In genomic region chr19:38252935-38253691, GRCh38 we compare ENCODE assay signal across 10 cellular contexts. TPM values are rescaled to one million over a fixed set of nuclear protein-coding genes. Genes with fewer than 3 reads are reported as not detected.
A peak's percentile ranks its signal among the peaks of the same experiment; 100 is the strongest.
DNase-seq lines count a peak whose midpoint lies in the region; ATAC-seq lines count a peak whose summit lies in the region.
"Had no signal": no experiment of that assay in that cellular context is flagged by ENCODE, and none has a peak within 500 bp of the region (broad histone marks: within the 10 kb centered on the region; RNA-seq: fewer than 3 reads in every experiment).

No MANE protein-coding gene starts in this region.

- peak; percentile 10 for ATAC-seq in stimulated activated naive CD8-positive, alpha-beta T cell treated with anti-CD3 and anti-CD28 coated beads, Interleukin-15, Interleukin-2, amounts not matched to agents 100 U/mL and 50 U/mL, for 24 hours
- no peak for ATAC-seq in stimulated activated naive CD8-positive, alpha-beta T cell treated with anti-CD3 and anti-CD28 coated beads, Interleukin-15, amount 100 ng/mL, for 72 hours
- ATAC-seq in aorta (ENCODE audit: low FRiP score), result peak; percentile 71
- ATAC-seq: activated CD8-positive, alpha-beta T cell treated with anti-CD3 and anti-CD28 coated beads, Interleukin-2, amount 10 ng/mL, durations not matched to agents 7 days and 5 days had no signal

- H3K9me3 ChIP-seq in aorta (ENCODE audit: control insufficient read depth, low read length), result no peaks in the 10 kb centered on the region

- no peaks in the 10 kb centered on the region for H3K27me3 ChIP-seq in aorta (ENCODE audit: control insufficient read depth in 1 of 2, insufficient read depth in 2 of 2, low read length in 1 of 2)

- no peak overlapping the region for H3K27ac Mint-ChIP-seq in stimulated activated naive CD8-positive, alpha-beta T cell treated with anti-CD3 and anti-CD28 coated beads, Interleukin-15, amount 100 ng/mL, for 72 hours
- H3K27ac Mint-ChIP-seq: activated CD8-positive, alpha-beta T cell treated with anti-CD3 and anti-CD28 coated beads, Interleukin-2, amount 10 ng/mL, durations not matched to agents 7 days and 5 days had no signal

- H3K9me3 Mint-ChIP-seq in stimulated activated naive CD8-positive, alpha-beta T cell treated with anti-CD3 and anti-CD28 coated beads, Interleukin-15, amount 100 ng/mL, for 72 hours, result no peaks in the 10 kb centered on the region

- H3K4me3 Mint-ChIP-seq in stimulated activated naive CD8-positive, alpha-beta T cell treated with anti-CD3 and anti-CD28 coated beads, Interleukin-15, amount 100 ng/mL, for 72 hours, result no peak overlapping the region
- H3K4me3 Mint-ChIP-seq: activated CD8-positive, alpha-beta T cell treated with anti-CD3 and anti-CD28 coated beads, Interleukin-2, amount 10 ng/mL, durations not matched to agents 7 days and 5 days had no signal

- peaks cover 6% of the 10 kb centered on the region for H3K4me1 Mint-ChIP-seq in stimulated activated naive CD8-positive, alpha-beta T cell treated with anti-CD3 and anti-CD28 coated beads, Interleukin-15, amount 100 ng/mL, for 72 hours

- no peaks in the 10 kb centered on the region for H3K36me3 ChIP-seq in aorta (ENCODE audit: control insufficient read depth in 1 of 2, insufficient read depth in 2 of 2, low read length in 1 of 2)

- H3K27ac ChIP-seq in aorta (ENCODE audit: low read depth in 1 of 2, low read length in 2 of 2), result peak overlapping the region; percentile 96 to 99

- DNase-seq in stimulated activated naive CD8-positive, alpha-beta T cell treated with anti-CD3 and anti-CD28 coated beads, Interleukin-15, Interleukin-2, amounts not matched to agents 100 U/mL and 50 U/mL, for 24 hours, result no peak
- no peak for DNase-seq in stimulated activated naive CD8-positive, alpha-beta T cell treated with anti-CD3 and anti-CD28 coated beads, Interleukin-15, amount 100 ng/mL, for 72 hours
- DNase-seq in head of caudate nucleus (peak; percentile 81 to 98 (median 94)), occipital lobe (lab: John Stamatoyannopoulos, UW) (peak; percentile 86), aorta (peak; percentile 85 to 92), SKM-1 treated with dmso at 0.1 percent for 144 hours (lab: John Stamatoyannopoulos, UW; ENCODE audit: unreplicated experiment) (no peak), AG08396 (ENCODE audit: low spot score) (no peak), cerebellar nuclear complex (lab: John Stamatoyannopoulos, UW) (no peak)
- DNase-seq: activated CD8-positive, alpha-beta T cell treated with anti-CD3 and anti-CD28 coated beads, Interleukin-2, amount 10 ng/mL, durations not matched to agents 7 days and 5 days had no signal

- peak overlapping the region; percentile 39 to 53 for H3K4me3 ChIP-seq in aorta (ENCODE audit: low read length in 2 of 2)

- intact Hi-C loops in head of caudate nucleus (cut with DNase I), result no loop called here
- intact Hi-C loops in aorta (cut with DNase I), result loop anchor here (5.0 to 10.0 kb wide), 2 partner anchors 134 to 1152 kb away; partner anchors contain the start of genes ZFP36 (in 2 of the 2), GGN (in 1 of the 2) and SPRED3 (in 1 of the 2)

- peaks cover 35% of the 10 kb centered on the region for H3K27me3 Mint-ChIP-seq in stimulated activated naive CD8-positive, alpha-beta T cell treated with anti-CD3 and anti-CD28 coated beads, Interleukin-15, amount 100 ng/mL, for 72 hours

- peaks cover 0 to 3% of the 10 kb centered on the region in 2 donors for H3K4me1 ChIP-seq in aorta (ENCODE audit: control insufficient read depth in 1 of 2, insufficient read depth in 2 of 2, low read length in 2 of 2)

- 2 to 6% methylated on average over 21 of the region's 21 CpGs for WGBS in aorta, 2 donors

RNA-seq across cellular contexts. Expression of gene PPP1R14A, which starts 3.1 kb away (rescaled TPM):
- total RNA-seq in occipital lobe, result 0.78 TPM
- total RNA-seq in aorta, result 100 to 1,000 TPM; 306 to 783 TPM
- polyA plus RNA-seq in aorta, result 1,000 to 10,000 TPM; 1,120 to 1,551 TPM
- total RNA-seq: activated CD8-positive, alpha-beta T cell treated with anti-CD3 and anti-CD28 coated beads, Interleukin-2, amount 10 ng/mL, durations not matched to agents 7 days and 5 days had no signal
- polyA plus RNA-seq: neural cell had no signal

RNA-seq across cellular contexts. Expression of gene SPINT2, which starts 11.3 kb away (rescaled TPM):
- total RNA-seq in occipital lobe, result 73.9 TPM
- 100 to 1,000 TPM; 146 to 155 TPM for total RNA-seq in aorta
- 100 to 1,000 TPM; 238 to 292 TPM for polyA plus RNA-seq in aorta

RNA-seq across cellular contexts. Expression of gene DPF1, which starts 29.1 kb away (rescaled TPM):
- 37.4 TPM for total RNA-seq in occipital lobe
- 1 to 10 TPM; 1.3 to 2.1 TPM for total RNA-seq in aorta
- under 1 TPM in 1 of 2 donors, not detected in 1; 0.72 TPM for polyA plus RNA-seq in aorta

RNA-seq across cellular contexts. Expression of gene C19orf33, which starts 50.9 kb away (rescaled TPM):
- not detected for total RNA-seq in occipital lobe
- total RNA-seq in aorta, result 1 to 10 TPM; 2.0 to 2.2 TPM
- 100 to 1,000 TPM in 1 of 2 donors, 10 to 100 TPM in 1; 22.7 to 259 TPM for polyA plus RNA-seq in aorta
- total RNA-seq: activated CD8-positive, alpha-beta T cell treated with anti-CD3 and anti-CD28 coated beads, Interleukin-2, amount 10 ng/mL, durations not matched to agents 7 days and 5 days had no signal
- polyA plus RNA-seq: neural cell had no signal

Comparison
In these comparisons a context has a peak if more than half of its experiments do, and no peak if none do; other contexts are left out.
1. DNase-seq: peak in head of caudate nucleus (42 of 42), occipital lobe (single experiment) and aorta (2 of 2); none in stimulated activated naive CD8-positive, alpha-beta T cell treated with anti-CD3 and anti-CD28 coated beads, Interleukin-15, Interleukin-2, amounts not matched to agents 100 U/mL and 50 U/mL, for 24 hours (single experiment), stimulated activated naive CD8-positive, alpha-beta T cell treated with anti-CD3 and anti-CD28 coated beads, Interleukin-15, amount 100 ng/mL, for 72 hours (0 of 2), SKM-1 treated with dmso at 0.1 percent for 144 hours (single experiment), AG08396 (single experiment) and cerebellar nuclear complex (0 of 2).
2. RNA of gene PPP1R14A, which starts 3.1 kb away (total RNA-seq): 306 to 783 TPM in aorta; 0.78 TPM in occipital lobe (single experiment); every median in the first group is over 100 times any median in the second.
3. RNA of gene DPF1, which starts 29.1 kb away (total RNA-seq): 37.4 TPM in occipital lobe (single experiment); 1.3 to 2.1 TPM in aorta; every median in the first group is over 10 times any median in the second.